ENCODE assay signal across 8 cellular contexts in the genomic region with DNA sequence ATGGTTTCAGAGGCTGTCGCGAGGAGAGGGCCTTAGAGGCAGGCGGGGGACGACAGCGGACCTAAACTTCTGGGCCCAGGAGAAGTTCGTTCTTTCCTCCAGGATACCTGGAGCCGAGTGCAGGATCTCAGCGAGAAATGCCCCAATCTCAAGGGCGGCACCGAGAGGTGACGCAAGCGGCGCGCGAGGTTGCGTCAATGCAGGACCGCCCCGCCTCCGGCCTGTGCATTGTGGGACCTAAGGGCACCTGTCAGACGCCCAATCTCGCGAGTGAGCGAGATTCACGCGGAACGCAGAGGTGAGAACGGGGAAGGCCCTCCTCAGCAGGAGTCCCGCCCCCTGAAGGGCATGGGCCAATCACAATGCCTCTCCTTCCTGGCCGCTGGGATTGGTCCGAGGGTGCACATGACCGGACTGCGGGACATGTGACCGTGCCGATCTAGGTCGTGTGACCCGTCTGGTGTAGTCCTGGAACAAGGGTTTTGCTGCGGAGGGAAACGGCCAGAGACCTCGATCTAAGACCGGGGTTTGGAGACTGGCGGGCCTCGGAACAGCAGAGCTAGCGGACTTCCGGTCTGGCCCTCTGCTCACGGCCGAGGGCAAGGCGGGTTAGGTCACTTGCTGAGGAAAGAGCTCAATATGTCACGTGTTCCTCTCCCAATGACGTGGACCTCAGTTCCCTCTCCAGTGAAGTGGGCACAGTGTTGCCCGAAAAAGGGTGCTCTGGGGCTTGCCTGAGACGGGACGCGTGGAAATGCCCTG. TPM values are rescaled to one million over a fixed set of nuclear protein-coding genes. Genes with fewer than 3 reads are reported as not detected.
DNase-seq lines count a peak whose midpoint lies in the region; ATAC-seq and TF ChIP-seq lines count a peak whose summit lies in the region.

No MANE protein-coding gene starts in this region.

- DNase-seq in C1 segment of cervical spinal cord (lab: John Stamatoyannopoulos, UW) (peak; percentile 94 to 100 (median 99)), NCI-H526 treated with DMSO at 0.1 percent for 48 hours (lab: John Stamatoyannopoulos, UW) (peak; percentile 98), coronary artery (ENCODE audit: low spot score) (peak; percentile 100)
- DNase-seq in activated CD4-positive, alpha-beta T cell treated with anti-CD3 and anti-CD28 coated beads, Interleukin-2, amount 10 ng/mL, durations not matched to agents 7 days and 5 days: peak; percentile 100
- DNase-seq in stimulated activated CD4-positive, alpha-beta T cell treated with anti-CD3 and anti-CD28 coated beads, Interleukin-1b, Interleukin-23, amount 100 ng/mL, for 24 hours (ENCODE audit: low read depth in 4 of 4, low spot score in 1 of 4): peak; percentile 96 to 100 (median 98)

- H3K27ac ChIP-seq in coronary artery: peak overlapping the region; percentile 91 to 97
- peak overlapping the region; percentile 99 for H3K27ac ChIP-seq in layer of hippocampus (ENCODE audit: low read depth, low read length)

- POLR2A ChIA-PET in activated CD4-positive, alpha-beta T cell treated with anti-CD3 and anti-CD28 coated beads, Interleukin-2, amount 10 ng/mL, durations not matched to agents 7 days and 5 days (lab: Charles Lee): no interaction called here

- peaks cover 21% of the 10 kb centered on the region for H3K4me1 Mint-ChIP-seq in activated CD4-positive, alpha-beta T cell treated with anti-CD3 and anti-CD28 coated beads, Interleukin-2, amount 10 ng/mL, durations not matched to agents 7 days and 5 days

- no peaks in the 10 kb centered on the region for H3K9me3 Mint-ChIP-seq in activated CD4-positive, alpha-beta T cell treated with anti-CD3 and anti-CD28 coated beads, Interleukin-2, amount 10 ng/mL, durations not matched to agents 7 days and 5 days

- peak overlapping the region; percentile 97 for H3K27ac Mint-ChIP-seq in activated CD4-positive, alpha-beta T cell treated with anti-CD3 and anti-CD28 coated beads, Interleukin-2, amount 10 ng/mL, durations not matched to agents 7 days and 5 days

- H3K4me3 ChIP-seq in coronary artery: peak overlapping the region; percentile 88

- H3K27me3 ChIP-seq in layer of hippocampus (ENCODE audit: control insufficient read depth, insufficient read depth, low read length): no peaks in the 10 kb centered on the region

- H3K27me3 Mint-ChIP-seq in activated CD4-positive, alpha-beta T cell treated with anti-CD3 and anti-CD28 coated beads, Interleukin-2, amount 10 ng/mL, durations not matched to agents 7 days and 5 days: peaks cover 21% of the 10 kb centered on the region

- peak; percentile 95 for ATAC-seq in GM19351 (IDR thresholded peaks at IDR 0.05; ENCODE audit: unreplicated experiment)
- ATAC-seq in HG03520 (IDR thresholded peaks at IDR 0.05; ENCODE audit: unreplicated experiment): peak; percentile 97

- CTCF ChIA-PET in activated CD4-positive, alpha-beta T cell treated with anti-CD3 and anti-CD28 coated beads, Interleukin-2, amount 10 ng/mL, durations not matched to agents 7 days and 5 days (lab: Charles Lee): interaction anchor here (0.6 to 2.1 kb wide), 5 partner anchors 9 to 370 kb away, joined by 3 to 6 read pairs (median 4); no protein-coding TSS in a partner anchor

- no peak for TF ChIP-seq CTCF in coronary artery (IDR thresholded peaks at IDR 0.05)

- no peaks in the 10 kb centered on the region for H3K36me3 Mint-ChIP-seq in activated CD4-positive, alpha-beta T cell treated with anti-CD3 and anti-CD28 coated beads, Interleukin-2, amount 10 ng/mL, durations not matched to agents 7 days and 5 days (ENCODE audit: low read depth)

- peak overlapping the region; percentile 93 for H3K4me3 Mint-ChIP-seq in activated CD4-positive, alpha-beta T cell treated with anti-CD3 and anti-CD28 coated beads, Interleukin-2, amount 10 ng/mL, durations not matched to agents 7 days and 5 days

RNA-seq across cellular contexts. Expression of gene DYNC1H1, which starts 16.3 kb away (rescaled TPM):
- 100 to 1,000 TPM; 262 to 264 TPM for total RNA-seq in activated CD4-positive, alpha-beta T cell treated with anti-CD3 and anti-CD28 coated beads, Interleukin-2, amount 10 ng/mL, durations not matched to agents 7 days and 5 days

Comparison
In these comparisons a context has a peak if more than half of its experiments do, and no peak if none do; other contexts are left out.
1. Peak in every context shown above with its lines: DNase-seq, ATAC-seq, H3K4me3 ChIP-seq and H3K27ac ChIP-seq.